In the genomic region with DNA sequence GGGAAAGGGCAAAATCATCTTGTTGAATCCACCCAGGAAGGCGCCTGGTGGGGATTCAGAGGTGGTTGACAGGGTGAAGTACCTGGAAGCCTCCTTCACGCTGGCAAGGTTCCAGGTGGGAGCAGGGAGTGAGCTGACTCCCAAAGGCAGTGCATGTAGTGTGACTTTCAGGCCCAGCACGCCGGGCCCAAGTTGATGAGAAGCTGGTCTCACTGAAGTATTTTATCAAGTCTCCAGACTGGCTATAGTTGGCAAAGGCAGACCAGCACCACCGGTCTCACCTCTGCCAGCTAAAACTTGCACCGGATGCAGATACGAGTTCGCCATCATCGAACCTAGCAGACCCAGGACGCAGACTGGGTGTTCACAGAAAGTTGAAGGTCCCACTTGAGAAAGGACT, we compare ENCODE assay signal across 11 cellular contexts. TPM values are rescaled to one million over a fixed set of nuclear protein-coding genes. Genes with fewer than 3 reads are reported as not detected.
A peak's percentile ranks its signal among the peaks of the same experiment; 100 is the strongest.
DNase-seq lines count a peak whose midpoint lies in the region; ATAC-seq, FAIRE-seq and TF ChIP-seq lines count a peak whose summit lies in the region.
"Had no signal": no experiment of that assay in that cellular context is flagged by ENCODE, and none has a peak within 500 bp of the region (broad histone marks: within the 10 kb centered on the region; RNA-seq: fewer than 3 reads in every experiment).

No MANE protein-coding gene starts in this region.

- peak overlapping the region; percentile 37 for H3K27ac Mint-ChIP-seq in activated naive CD4-positive, alpha-beta T cell treated with anti-CD3 and anti-CD28 coated beads for 36 hours

- ATAC-seq in GM12878 (no peak), GM18517 (IDR thresholded peaks at IDR 0.05; ENCODE audit: unreplicated experiment) (no peak)

- no peak overlapping the region for H3K9ac ChIP-seq in GM12878 (ENCODE audit: control insufficient read depth, insufficient read depth, low read length)

- H3K4me3 Mint-ChIP-seq in activated naive CD4-positive, alpha-beta T cell treated with anti-CD3 and anti-CD28 coated beads for 36 hours = no peak overlapping the region

- CTCF ChIA-PET in activated naive CD4-positive, alpha-beta T cell treated with anti-CD3 and anti-CD28 coated beads for 36 hours (lab: Charles Lee) = interaction anchor here (1.0 to 7.6 kb wide), 5 partner anchors 10 to 117 kb away, joined by 3 to 134 read pairs (median 11); no protein-coding TSS in a partner anchor
- CTCF ChIA-PET in GM12878 (lab: Yijun Ruan, JAX) = interaction anchor here (0.6 to 10.3 kb wide), 6 partner anchors 9 to 924 kb away, joined by 3 to 188 read pairs (median 6); no protein-coding TSS in a partner anchor

- no peak for FAIRE-seq in GM12878 (lab: Jason Lieb, UNC)

- WGBS in GM12878 (ENCODE audit: insufficient coverage, insufficient replicate concordance, low lambda C conversion rate, missing lambda C conversion rate) = 87% methylated on average over 10 of the region's 10 CpGs
- WGBS in ovary, 3 donors = 53 to 64% (median 62%) methylated on average over 10 of the region's 10 CpGs

- TF ChIP-seq RAD21 in GM12878 (IDR thresholded peaks at IDR 0.05; ENCODE audit: insufficient read depth, low read depth, low read length) = no peak

- peaks cover 3% of the 10 kb centered on the region; the same call in 1 of the 2 replicates for H4K20me1 ChIP-seq in GM12878 (ENCODE audit: control insufficient read depth, insufficient read depth)

- H3K4me1 ChIP-seq in GM12878 (ENCODE audit: control insufficient read depth, insufficient read depth, low read length) (no peaks in the 10 kb centered on the region; the same call in 1 of the 2 replicates), ovary (ENCODE audit: insufficient read depth) (no peaks in the 10 kb centered on the region)
- H3K4me1 ChIP-seq: ascending aorta, BE2C had no signal

- in situ Hi-C loops in GM12878 (cut with MboI) = no loop called here

- no peaks in the 10 kb centered on the region for H3K79me2 ChIP-seq in GM12878 (ENCODE audit: control insufficient read depth, insufficient read depth, low read length)

- no peak for TF ChIP-seq EP300 in GM12878 (IDR thresholded peaks at IDR 0.05; ENCODE audit: borderline replicate concordance in 1 of 2, control insufficient read depth in 1 of 2, low read depth in 2 of 2, low read length in 2 of 2)
- no peak for TF ChIP-seq EP300 in ovary (IDR thresholded peaks at IDR 0.05)

- TF ChIP-seq POLR2A in GM12878 (IDR thresholded peaks at IDR 0.05; ENCODE audit: low read depth, low read length) (peak; percentile 47; the same call in 1 of the 2 replicates), ovary (IDR thresholded peaks at IDR 0.05) (no peak)

- DNase-seq in activated naive CD4-positive, alpha-beta T cell treated with anti-CD3 and anti-CD28 coated beads for 36 hours = no peak
- DNase-seq in activated naive CD4-positive, alpha-beta T cell treated with anti-CD3 and anti-CD28 coated beads, Interleukin-2, amount 50 U/mL, for 16 hours = no peak
- DNase-seq in GM12878 (ENCODE audit: low read depth, low spot score) = no peak
- peak in 3 of 5 donors; percentile 56 to 58 (median 58) for DNase-seq in ovary
- DNase-seq in NCI-H1694 (lab: John Stamatoyannopoulos, UW) = no peak
- DNase-seq: BE2C; erythroblast; NCI-H446 treated with DMSO at 0.1 percent for 48 hours; stimulated activated CD4-positive, alpha-beta T cell treated with anti-CD3 and anti-CD28 coated beads, Interleukin-4, amount 100 ng/mL, for 4 hours had no signal

- H3K9me3 Mint-ChIP-seq in activated naive CD4-positive, alpha-beta T cell treated with anti-CD3 and anti-CD28 coated beads for 36 hours = no peaks in the 10 kb centered on the region

- SMC1A ChIA-PET in GM12878 (lab: Charles Lee; ENCODE audit: uncharacterized antibody, unreplicated experiment) = interaction anchor here (0.8 to 3.5 kb wide), 6 partner anchors 10 to 284 kb away, joined by 3 to 16 read pairs (median 4); a partner anchor contains a TSS

- RAD21 ChIA-PET in GM12878 (lab: Charles Lee; ENCODE audit: unreplicated experiment) = interaction anchor here (0.9 kb wide), 2 partner anchors 10 to 119 kb away, joined by 3 read pairs; no protein-coding TSS in a partner anchor

- no peak overlapping the region for H2AFZ ChIP-seq in GM12878 (ENCODE audit: control insufficient read depth, low read depth, low read length)

- H3K4me3 ChIP-seq in GM12878 = no peak overlapping the region
- no peak overlapping the region for H3K4me3 ChIP-seq in ovary
- H3K4me3 ChIP-seq: ascending aorta had no signal

- no peak overlapping the region for H3K4me2 ChIP-seq in GM12878 (ENCODE audit: control insufficient read depth, insufficient read depth)

- BruUV-seq in GM12878 (replicated peaks; lab: Mats Ljungman, UMichigan) = TSS peak; percentile 19

- no peaks in the 10 kb centered on the region for H3K27me3 Mint-ChIP-seq in activated naive CD4-positive, alpha-beta T cell treated with anti-CD3 and anti-CD28 coated beads for 36 hours (ENCODE audit: low read depth)

- intact Hi-C loops in activated naive CD4-positive, alpha-beta T cell treated with anti-CD3 and anti-CD28 coated beads for 36 hours (cut with micrococcal nuclease) = no loop called here
- intact Hi-C loops in GM12878 (cut with micrococcal nuclease; ENCODE audit: unreplicated experiment) = no loop called here
- intact Hi-C loops in ovary (cut with DNase I) = no loop called here

- H3K9me3 ChIP-seq in GM12878 (replicated peaks; ENCODE audit: control insufficient read depth, insufficient read depth, low read length) (no peaks in the 10 kb centered on the region), ovary (no peaks in the 10 kb centered on the region)
- H3K9me3 ChIP-seq: ascending aorta, BE2C had no signal

- TF ChIP-seq CTCF in GM12878 (IDR thresholded peaks at IDR 0.05 in 2 of 3, conservative IDR thresholded peaks at IDR 0.05 in 1 of 3; ENCODE audit: control insufficient read depth in 2 of 3, extremely low read depth in 1 of 3, insufficient read depth in 1 of 3, low read depth in 3 of 3, low read length in 3 of 3) (no peak), ovary (IDR thresholded peaks at IDR 0.05) (no peak)

- H3K4me1 Mint-ChIP-seq in activated naive CD4-positive, alpha-beta T cell treated with anti-CD3 and anti-CD28 coated beads for 36 hours (ENCODE audit: low read depth) = peaks cover 9% of the 10 kb centered on the region

- H3K36me3 Mint-ChIP-seq in activated naive CD4-positive, alpha-beta T cell treated with anti-CD3 and anti-CD28 coated beads for 36 hours (ENCODE audit: low read depth) = peaks cover 44% of the 10 kb centered on the region

- H3K27me3 ChIP-seq in GM12878 (replicated peaks in 1 of 2; ENCODE audit: control insufficient read depth in 2 of 2, insufficient read depth in 2 of 2, low read length in 1 of 2) (no peaks in the 10 kb centered on the region), ovary (no peaks in the 10 kb centered on the region)
- H3K27me3 ChIP-seq: ascending aorta, BE2C had no signal

- POLR2A ChIA-PET in GM12878 (lab: Charles Lee) = interaction anchor here (0.6 to 2.5 kb wide), 2 partner anchors 12 to 674 kb away, joined by 6 to 10 read pairs; no protein-coding TSS in a partner anchor

- peaks cover 20 to 31% of the 10 kb centered on the region in 2 experiments; a peak in 3 of 4 replicates for H3K36me3 ChIP-seq in GM12878 (ENCODE audit: control insufficient read depth in 2 of 2, insufficient read depth in 2 of 2, low read length in 1 of 2)
- H3K36me3 ChIP-seq in ovary = no peaks in the 10 kb centered on the region

- H3K27ac ChIP-seq in GM12878 (ENCODE audit: control insufficient read depth, insufficient read depth) (no peak overlapping the region), ovary (no peak overlapping the region)
- H3K27ac ChIP-seq: ascending aorta had no signal

RNA-seq across cellular contexts. Expression of a gene that starts 16.5 kb away (rescaled TPM):
- 10 to 100 TPM; 47.1 to 49.1 TPM for total RNA-seq in activated naive CD4-positive, alpha-beta T cell treated with anti-CD3 and anti-CD28 coated beads for 36 hours
- total RNA-seq in GM12878 (2013; cell fraction: nucleolus; rRNA removed) = 156 and 174 TPM in 2 replicates
- total RNA-seq in GM12878 (2014; rRNA removed) = 81.1 and 83.8 TPM in 2 replicates
- total RNA-seq in GM12878 (2014; rRNA removed; fragmentation: Illumina TruSeq; extraction: Trizol) = 42.7 and 42.9 TPM in 2 replicates
- 75.1 and 78.7 TPM in 2 replicates for total RNA-seq in GM12878 (2021)
- polyA plus RNA-seq in GM12878 (2011; ENCODE audit: low read depth) = 23.2 TPM
- 22.9 and 37.6 TPM in 2 replicates for polyA plus RNA-seq in GM12878 (2011; rRNA removed)
- polyA plus RNA-seq in GM12878 (2011; cell fraction: cytosol; rRNA removed) = 18.5 TPM in 2 replicates
- polyA plus RNA-seq in GM12878 (2011; cell fraction: nucleus; rRNA removed) = 68.7 and 69.0 TPM in 2 replicates
- polyA plus RNA-seq in GM12878 (2012) = 16.0 and 28.3 TPM in 2 replicates
- 68.0 and 76.2 TPM in 2 replicates for polyA plus RNA-seq in GM12878 (2014; fragmentation: Illumina TruSeq; extraction: Trizol)
- 10 to 100 TPM; 11.3 to 22.6 TPM for polyA plus RNA-seq in GM12878 (2014; fragmentation: Nextera tagmentation; extraction: Ambion mirVana)
- polyA plus RNA-seq in GM12878 (2014; rRNA removed) = 36.7 and 37.9 TPM in 2 replicates
- 10 to 100 TPM; 39.6 to 46.1 TPM for polyA plus RNA-seq in GM12878 (2016; fragmentation: Nextera tagmentation; extraction: Ambion mirVana)
- polyA minus RNA-seq in GM12878 (2011; rRNA and poly(A)+ RNA removed) = 131 and 159 TPM in 2 replicates
- 16.3 and 23.9 TPM in 2 replicates for polyA minus RNA-seq in GM12878 (2011; cell fraction: cytosol; rRNA and poly(A)+ RNA removed)
- polyA minus RNA-seq in GM12878 (2011; cell fraction: nucleus; rRNA and poly(A)+ RNA removed) = 188 and 320 TPM in 2 replicates
- total RNA-seq in ovary = 100 to 1,000 TPM in 1 of 7 donors, 10 to 100 TPM in 6; 44.7 to 106 (median 76.0) TPM
- polyA plus RNA-seq in ovary = 10 to 100 TPM; 34.7 to 88.3 TPM

RNA-seq across cellular contexts. Expression of a gene that starts 17.1 kb away (rescaled TPM):
- 100 to 1,000 TPM; 118 to 120 TPM for total RNA-seq in activated naive CD4-positive, alpha-beta T cell treated with anti-CD3 and anti-CD28 coated beads for 36 hours
- total RNA-seq in GM12878 (2013; cell fraction: nucleolus; rRNA removed) = 29.8 and 30.1 TPM in 2 replicates
- total RNA-seq in GM12878 (2014; rRNA removed) (108 and 113 TPM in 2 replicates), GM12878 (2014; rRNA removed; fragmentation: Illumina TruSeq; extraction: Trizol) (112 and 121 TPM in 2 replicates), GM12878 (2021) (80.9 and 87.7 TPM in 2 replicates), ovary (10 to 100 TPM; 40.7 to 61.4 (median 52.9) TPM)
- polyA plus RNA-seq in GM12878 (2011; ENCODE audit: low read depth) = 75.6 TPM
- polyA plus RNA-seq in GM12878 (2011; rRNA removed) (104 and 133 TPM in 2 replicates), GM12878 (2014; fragmentation: Illumina TruSeq; extraction: Trizol) (208 and 218 TPM in 2 replicates), GM12878 (2014; fragmentation: Nextera tagmentation; extraction: Ambion mirVana) (100 to 1,000 TPM; 219 to 259 TPM), GM12878 (2014; rRNA removed) (118 and 166 TPM in 2 replicates), GM12878 (2016; fragmentation: Nextera tagmentation; extraction: Ambion mirVana) (100 to 1,000 TPM; 132 to 147 TPM), ovary (10 to 100 TPM; 62.4 to 69.0 TPM)
- polyA plus RNA-seq in GM12878 (2011; cell fraction: cytosol; rRNA removed) = 163 and 222 TPM in 2 replicates
- 53.8 and 56.7 TPM in 2 replicates for polyA plus RNA-seq in GM12878 (2011; cell fraction: nucleus; rRNA removed)
- polyA plus RNA-seq in GM12878 (2012) = 87.0 and 101 TPM in 2 replicates
- 97.8 and 178 TPM in 2 replicates for polyA minus RNA-seq in GM12878 (2011; rRNA and poly(A)+ RNA removed)
- 44.4 and 60.7 TPM in 2 replicates for polyA minus RNA-seq in GM12878 (2011; cell fraction: cytosol; rRNA and poly(A)+ RNA removed)
- polyA minus RNA-seq in GM12878 (2011; cell fraction: nucleus; rRNA and poly(A)+ RNA removed) = 21.8 and 28.8 TPM in 2 replicates

RNA-seq across cellular contexts. Expression of a gene that starts 26.1 kb away (rescaled TPM):
- total RNA-seq in activated naive CD4-positive, alpha-beta T cell treated with anti-CD3 and anti-CD28 coated beads for 36 hours = 1 to 10 TPM; 6.9 to 7.5 TPM
- 20.0 and 21.2 TPM in 2 replicates for total RNA-seq in GM12878 (2013; cell fraction: nucleolus; rRNA removed)
- total RNA-seq in GM12878 (2014; rRNA removed) (4.5 and 4.7 TPM in 2 replicates), GM12878 (2014; rRNA removed; fragmentation: Illumina TruSeq; extraction: Trizol) (2.5 and 2.9 TPM in 2 replicates), GM12878 (2021) (7.1 and 9.0 TPM in 2 replicates), ovary (10 to 100 TPM in 4 of 7 donors, 1 to 10 TPM in 3; 5.6 to 20.5 (median 11.4) TPM)
- 11.5 TPM for polyA plus RNA-seq in GM12878 (2011; ENCODE audit: low read depth)
- polyA plus RNA-seq in GM12878 (2011; rRNA removed) (3.6 and 4.8 TPM in 2 replicates), GM12878 (2014; fragmentation: Illumina TruSeq; extraction: Trizol) (6.8 and 10.2 TPM in 2 replicates), GM12878 (2014; fragmentation: Nextera tagmentation; extraction: Ambion mirVana) (1 to 10 TPM; 1.1 to 1.7 TPM), GM12878 (2014; rRNA removed) (12.7 and 13.1 TPM in 2 replicates), GM12878 (2016; fragmentation: Nextera tagmentation; extraction: Ambion mirVana) (10 to 100 TPM; 12.2 to 14.2 TPM), ovary (10 to 100 TPM in 1 of 2 donors, 1 to 10 TPM in 1; 9.2 to 18.6 TPM)
- polyA plus RNA-seq in GM12878 (2011; cell fraction: cytosol; rRNA removed) = 5.0 and 5.4 TPM in 2 replicates
- 25.6 and 26.0 TPM in 2 replicates for polyA plus RNA-seq in GM12878 (2011; cell fraction: nucleus; rRNA removed)
- polyA plus RNA-seq in GM12878 (2012) = 11.5 and 11.8 TPM in 2 replicates
- 1.6 and 2.3 TPM in 2 replicates for polyA minus RNA-seq in GM12878 (2011; rRNA and poly(A)+ RNA removed)
- polyA minus RNA-seq in GM12878 (2011; cell fraction: cytosol; rRNA and poly(A)+ RNA removed) = 1.7 and 2.1 TPM in 2 replicates
- 4.2 and 6.1 TPM in 2 replicates for polyA minus RNA-seq in GM12878 (2011; cell fraction: nucleus; rRNA and poly(A)+ RNA removed)

RNA-seq across cellular contexts. Expression of a gene that starts 29.3 kb away (rescaled TPM):
- 10 to 100 TPM; 79.5 to 82.7 TPM for total RNA-seq in activated naive CD4-positive, alpha-beta T cell treated with anti-CD3 and anti-CD28 coated beads for 36 hours
- total RNA-seq in GM12878 (2013; cell fraction: nucleolus; rRNA removed) = 19.3 and 20.7 TPM in 2 replicates
- 55.2 and 55.3 TPM in 2 replicates for total RNA-seq in GM12878 (2014; rRNA removed)
- 57.4 and 63.4 TPM in 2 replicates for total RNA-seq in GM12878 (2014; rRNA removed; fragmentation: Illumina TruSeq; extraction: Trizol)
- total RNA-seq in GM12878 (2021) = 65.8 and 74.7 TPM in 2 replicates
- 29.1 TPM for polyA plus RNA-seq in GM12878 (2011; ENCODE audit: low read depth)
- 21.8 and 34.6 TPM in 2 replicates for polyA plus RNA-seq in GM12878 (2011; rRNA removed)
- 52.2 and 54.0 TPM in 2 replicates for polyA plus RNA-seq in GM12878 (2011; cell fraction: cytosol; rRNA removed)
- 69.8 and 87.7 TPM in 2 replicates for polyA plus RNA-seq in GM12878 (2011; cell fraction: nucleus; rRNA removed)
- 43.7 and 48.6 TPM in 2 replicates for polyA plus RNA-seq in GM12878 (2012)
- 68.4 and 79.6 TPM in 2 replicates for polyA plus RNA-seq in GM12878 (2014; fragmentation: Illumina TruSeq; extraction: Trizol)
- 10 to 100 TPM; 21.3 to 26.1 TPM for polyA plus RNA-seq in GM12878 (2014; fragmentation: Nextera tagmentation; extraction: Ambion mirVana)
- polyA plus RNA-seq in GM12878 (2014; rRNA removed) = 45.6 and 49.9 TPM in 2 replicates
- polyA plus RNA-seq in GM12878 (2016; fragmentation: Nextera tagmentation; extraction: Ambion mirVana) = 10 to 100 TPM; 56.5 to 62.3 TPM
- 63.1 and 67.0 TPM in 2 replicates for polyA minus RNA-seq in GM12878 (2011; rRNA and poly(A)+ RNA removed)
- polyA minus RNA-seq in GM12878 (2011; cell fraction: cytosol; rRNA and poly(A)+ RNA removed) = 27.0 and 42.0 TPM in 2 replicates
- 15.8 and 43.3 TPM in 2 replicates for polyA minus RNA-seq in GM12878 (2011; cell fraction: nucleus; rRNA and poly(A)+ RNA removed)
- total RNA-seq in ovary = 10 to 100 TPM; 16.3 to 50.5 (median 36.0) TPM
- polyA plus RNA-seq in ovary = 10 to 100 TPM; 18.8 to 60.6 TPM

RNA-seq across cellular contexts. Expression of a gene that starts 43.5 kb away (rescaled TPM):
- 10 to 100 TPM; 21.7 to 22.0 TPM for total RNA-seq in activated naive CD4-positive, alpha-beta T cell treated with anti-CD3 and anti-CD28 coated beads for 36 hours
- 29.1 and 31.4 TPM in 2 replicates for total RNA-seq in GM12878 (2013; cell fraction: nucleolus; rRNA removed)
- total RNA-seq in GM12878 (2014; rRNA removed) (20.0 and 22.7 TPM in 2 replicates), GM12878 (2014; rRNA removed; fragmentation: Illumina TruSeq; extraction: Trizol) (18.5 and 19.2 TPM in 2 replicates), GM12878 (2021) (19.5 and 20.2 TPM in 2 replicates), ovary (10 to 100 TPM in 6 of 7 donors, 1 to 10 TPM in 1; 8.6 to 35.0 (median 20.9) TPM)
- 7.4 TPM for polyA plus RNA-seq in GM12878 (2011; ENCODE audit: low read depth)
- polyA plus RNA-seq in GM12878 (2011; rRNA removed) (15.7 and 22.9 TPM in 2 replicates), GM12878 (2014; fragmentation: Illumina TruSeq; extraction: Trizol) (38.2 and 44.6 TPM in 2 replicates), GM12878 (2014; fragmentation: Nextera tagmentation; extraction: Ambion mirVana) (10 to 100 TPM; 14.0 to 16.3 TPM), GM12878 (2014; rRNA removed) (28.5 and 28.8 TPM in 2 replicates), GM12878 (2016; fragmentation: Nextera tagmentation; extraction: Ambion mirVana) (10 to 100 TPM; 18.4 to 20.8 TPM), ovary (10 to 100 TPM; 19.0 to 29.6 TPM)
- 23.3 and 27.6 TPM in 2 replicates for polyA plus RNA-seq in GM12878 (2011; cell fraction: cytosol; rRNA removed)
- polyA plus RNA-seq in GM12878 (2011; cell fraction: nucleus; rRNA removed) = 19.7 and 20.5 TPM in 2 replicates
- polyA plus RNA-seq in GM12878 (2012) = 11.9 and 14.0 TPM in 2 replicates
- polyA minus RNA-seq in GM12878 (2011; rRNA and poly(A)+ RNA removed) = 19.4 and 23.9 TPM in 2 replicates
- 4.7 and 5.3 TPM in 2 replicates for polyA minus RNA-seq in GM12878 (2011; cell fraction: cytosol; rRNA and poly(A)+ RNA removed)
- 7.4 and 13.3 TPM in 2 replicates for polyA minus RNA-seq in GM12878 (2011; cell fraction: nucleus; rRNA and poly(A)+ RNA removed)

Comparison
In these comparisons a context has a peak if more than half of its experiments do, and no peak if none do; other contexts are left out.
1. DNase-seq: peak in ovary (3 of 5); none in activated naive CD4-positive, alpha-beta T cell treated with anti-CD3 and anti-CD28 coated beads for 36 hours (single experiment), activated naive CD4-positive, alpha-beta T cell treated with anti-CD3 and anti-CD28 coated beads, Interleukin-2, amount 50 U/mL, for 16 hours (single experiment), GM12878 (single experiment) and NCI-H1694 (single experiment).